In genomic region chr2:222424729-222425671, GRCh38 we compare ENCODE assay signal across 8 cellular contexts. TPM values are rescaled to one million over a fixed set of nuclear protein-coding genes. Genes with fewer than 3 reads are reported as not detected.
DNase-seq lines count a peak whose midpoint lies in the region; ATAC-seq, FAIRE-seq and TF ChIP-seq lines count a peak whose summit lies in the region.

No MANE protein-coding gene starts in this region.

- peaks cover 36% of the 10 kb centered on the region for H3K79me2 ChIP-seq in OCI-LY3 (ENCODE audit: low read length)
- H3K79me2 ChIP-seq in keratinocyte (ENCODE audit: control insufficient read depth, insufficient read depth, low read length): no peaks in the 10 kb centered on the region

- no peak for FAIRE-seq in keratinocyte (lab: Jason Lieb, UNC)

- H4K20me1 ChIP-seq in OCI-LY3 (ENCODE audit: insufficient read depth, low read length) (no peaks in the 10 kb centered on the region), keratinocyte (ENCODE audit: control insufficient read depth, extremely low read depth, insufficient read depth, low read length) (no peaks in the 10 kb centered on the region)

- no peak overlapping the region; the same call in 1 of the 2 replicates for H3K27ac ChIP-seq in OCI-LY3 (ENCODE audit: low read length)
- H3K27ac ChIP-seq in keratinocyte (ENCODE audit: control insufficient read depth, insufficient read depth, low read length): no peak overlapping the region

- H3K9ac ChIP-seq in OCI-LY3 (ENCODE audit: low read length): peak overlapping the region; percentile 73
- no peak overlapping the region for H3K9ac ChIP-seq in keratinocyte (ENCODE audit: control insufficient read depth, extremely low read depth, insufficient read depth, low read length)

- dilution Hi-C loops in keratinocyte (cut with MboI; ENCODE audit: extremely low pct_ligation_motif_present, low sequenced_read_pairs): no loop called here

- TF ChIP-seq CTCF in GM10266 (IDR thresholded peaks at IDR 0.05; ENCODE audit: control insufficient read depth, insufficient read depth, low read depth, missing control alignments) (no peak), OCI-LY3 (IDR thresholded peaks at IDR 0.05; ENCODE audit: low read depth, low read length) (no peak), keratinocyte (optimal IDR thresholded peaks at IDR 0.05 in 1 of 3, IDR thresholded peaks at IDR 0.05 in 1 of 3, conservative IDR thresholded peaks at IDR 0.05 in 1 of 3; ENCODE audit: extremely low read depth in 1 of 3, insufficient read depth in 2 of 3, low read length in 3 of 3) (no peak)

- peak; percentile 70 for DNase-seq in GM10266 (ENCODE audit: extremely low spot score)
- DNase-seq in astrocyte of the hippocampus (ENCODE audit: low read depth, low spot score): peak; percentile 23
- no peak for DNase-seq in keratinocyte (ENCODE audit: low read depth, low spot score)
- DNase-seq in stimulated activated CD4-positive, alpha-beta T cell treated with anti-CD3 and anti-CD28 coated beads, TNF-alpha, amount 100 ng/mL, for 24 hours (ENCODE audit: low read depth in 3 of 3): peak in 2 of 3 experiments; percentile 2 to 27
- no peak for DNase-seq in NCI-H2029 treated with DMSO at 0.1 percent for 48 hours (lab: John Stamatoyannopoulos, UW)
- DNase-seq in HCEC 1CT: no peak

- H3K27me3 ChIP-seq in OCI-LY3 (ENCODE audit: low read depth, low read length) (no peaks in the 10 kb centered on the region), keratinocyte (ENCODE audit: control insufficient read depth, extremely low read depth, insufficient read depth, low read length) (peaks cover 16% of the 10 kb centered on the region)

- H2AFZ ChIP-seq in OCI-LY3 (ENCODE audit: low read depth, low read length) (peak overlapping the region; percentile 88), keratinocyte (ENCODE audit: control insufficient read depth, low read length) (no peak overlapping the region)

- H3K4me3 ChIP-seq in OCI-LY3 (ENCODE audit: low read length) (peak overlapping the region; percentile 97), keratinocyte (ENCODE audit: control insufficient read depth in 2 of 3, extremely low read depth in 1 of 3, insufficient read depth in 2 of 3, low read depth in 1 of 3, low read length in 3 of 3) (peak overlapping the region; percentile 7 to 38 (median 29))

- no peaks in the 10 kb centered on the region for H3K9me1 ChIP-seq in keratinocyte (ENCODE audit: control insufficient read depth, extremely low read depth, insufficient read depth, low read length)

- H3K4me2 ChIP-seq in OCI-LY3 (ENCODE audit: low read length) (peak overlapping the region; percentile 99), keratinocyte (ENCODE audit: control insufficient read depth, extremely low read depth, insufficient read depth, low read depth, low read length) (peak overlapping the region; percentile 74)

- H3K36me3 ChIP-seq in OCI-LY3 (replicated peaks; ENCODE audit: low read depth, low read length): no peaks in the 10 kb centered on the region
- H3K36me3 ChIP-seq in keratinocyte (ENCODE audit: control insufficient read depth in 2 of 2, extremely low read depth in 1 of 2, insufficient read depth in 2 of 2, low read length in 2 of 2): no peaks in the 10 kb centered on the region

- H3K4me1 ChIP-seq in OCI-LY3 (ENCODE audit: low read length) (peaks cover 46% of the 10 kb centered on the region), keratinocyte (ENCODE audit: control insufficient read depth, extremely low read depth, insufficient read depth, low read length) (no peaks in the 10 kb centered on the region)

- no peaks in the 10 kb centered on the region for H3K9me3 ChIP-seq in OCI-LY3 (ENCODE audit: insufficient read depth, low read length)
- H3K9me3 ChIP-seq in keratinocyte (ENCODE audit: control insufficient read depth, low read depth, low read length): no peaks in the 10 kb centered on the region

- peak; percentile 22 for ATAC-seq in GM21723 (IDR thresholded peaks at IDR 0.05; ENCODE audit: unreplicated experiment)

RNA-seq across cellular contexts. Expression of gene SGPP2, which starts 0.7 kb away (rescaled TPM):
- polyA plus RNA-seq in keratinocyte: 0.76 to 7.3 TPM (median 2.6 TPM) in 3 replicates
- 5.0 TPM for polyA plus RNA-seq in keratinocyte (2011; ENCODE audit: low read depth)
- 3.0 and 4.1 TPM in 2 replicates for polyA plus RNA-seq in keratinocyte (2011; cell fraction: cytosol; rRNA removed)
- 4.8 and 5.8 TPM in 2 replicates for polyA plus RNA-seq in keratinocyte (2011; cell fraction: nucleus; rRNA removed)
- 0.93 and 21.7 TPM in 2 replicates for polyA plus RNA-seq in keratinocyte (2012; ENCODE audit: low replicate concordance)
- polyA minus RNA-seq in keratinocyte: 1.7 to 12.1 TPM (median 3.9 TPM) in 3 replicates
- 3.6 TPM for polyA minus RNA-seq in keratinocyte (2011; cell fraction: cytosol; rRNA and poly(A)+ RNA removed)
- polyA minus RNA-seq in keratinocyte (2011; cell fraction: nucleus; rRNA and poly(A)+ RNA removed): 4.8 and 5.2 TPM in 2 replicates

Comparison
In these comparisons a context has a peak if more than half of its experiments do, and no peak if none do; other contexts are left out.
1. DNase-seq: peak in GM10266 (single experiment), astrocyte of the hippocampus (single experiment) and stimulated activated CD4-positive, alpha-beta T cell treated with anti-CD3 and anti-CD28 coated beads, TNF-alpha, amount 100 ng/mL, for 24 hours (2 of 3); none in keratinocyte (single experiment), NCI-H2029 treated with DMSO at 0.1 percent for 48 hours (single experiment) and HCEC 1CT (single experiment).